Comparison of ENCODE assay signal across 29 cellular contexts in genomic region chr15:87952736-87953135, GRCh38.
"Had no signal": no experiment of that assay in that cellular context is flagged by ENCODE, and none has a peak within 500 bp of the region (broad histone marks: within the 10 kb centered on the region; RNA-seq: fewer than 3 reads in every experiment).

No MANE protein-coding gene starts in this region.

- H3K9me3 ChIP-seq: stomach, suprapubic skin, testis, thoracic aorta, thyroid gland, tibial artery, tibial nerve, transverse colon, upper lobe of left lung, upper lobe of right lung, uterus, vagina had no signal

- H3K4me1 Mint-ChIP-seq: stimulated activated effector memory CD8-positive, alpha-beta T cell treated with anti-CD3 and anti-CD28 coated beads, Interleukin-12 subunit alpha, Interleukin-12 subunit beta, amount 100 ng/mL, for 72 hours; stimulated activated memory B cell treated with anti-CD40 and anti-IgM and Interleukin-4, amounts not matched to agents 10 μg/mL and 1 μg/mL and 100 μg/mL, for 72 hours; stimulated activated naive B cell treated with anti-CD40 and anti-IgM and Interleukin-4, amounts not matched to agents 10 μg/mL and 1 μg/mL and 100 μg/mL, for 72 hours; stimulated activated naive CD8-positive, alpha-beta T cell treated with anti-CD3 and anti-CD28 coated beads, Interleukin-15, amount 100 ng/mL, for 72 hours had no signal

- H3K36me3 Mint-ChIP-seq: stimulated activated effector memory CD8-positive, alpha-beta T cell treated with anti-CD3 and anti-CD28 coated beads, Interleukin-12 subunit alpha, Interleukin-12 subunit beta, amount 100 ng/mL, for 72 hours; stimulated activated memory B cell treated with anti-CD40 and anti-IgM and Interleukin-4, amounts not matched to agents 10 μg/mL and 1 μg/mL and 100 μg/mL, for 72 hours; stimulated activated naive B cell treated with anti-CD40 and anti-IgM and Interleukin-4, amounts not matched to agents 10 μg/mL and 1 μg/mL and 100 μg/mL, for 72 hours; type B pancreatic cell had no signal

- H3K9me3 Mint-ChIP-seq: stimulated activated effector memory CD8-positive, alpha-beta T cell treated with anti-CD3 and anti-CD28 coated beads, Interleukin-12 subunit alpha, Interleukin-12 subunit beta, amount 100 ng/mL, for 72 hours; stimulated activated memory B cell treated with anti-CD40 and anti-IgM and Interleukin-4, amounts not matched to agents 10 μg/mL and 1 μg/mL and 100 μg/mL, for 72 hours; stimulated activated naive B cell treated with anti-CD40 and anti-IgM and Interleukin-4, amounts not matched to agents 10 μg/mL and 1 μg/mL and 100 μg/mL, for 72 hours; stimulated activated naive CD8-positive, alpha-beta T cell treated with anti-CD3 and anti-CD28 coated beads, Interleukin-15, amount 100 ng/mL, for 72 hours; stimulated activated naive CD8-positive, alpha-beta T cell treated with anti-CD3 and anti-CD28 coated beads, Interleukin-15, Interleukin-2, amounts not matched to agents 100 ng/mL and 50 ng/mL, for 24 hours; type B pancreatic cell had no signal

- H3K27ac ChIP-seq: stomach, suprapubic skin, testis, thoracic aorta, thyroid gland, tibial nerve, transverse colon, upper lobe of left lung, upper lobe of right lung, uterus, vagina had no signal

- H3K27me3 Mint-ChIP-seq: stimulated activated naive B cell treated with anti-CD40 and anti-IgM and Interleukin-4, amounts not matched to agents 10 μg/mL and 1 μg/mL and 100 μg/mL, for 72 hours; stimulated activated naive CD8-positive, alpha-beta T cell treated with anti-CD3 and anti-CD28 coated beads, Interleukin-15, amount 100 ng/mL, for 72 hours; stimulated activated naive CD8-positive, alpha-beta T cell treated with anti-CD3 and anti-CD28 coated beads, Interleukin-15, Interleukin-2, amounts not matched to agents 100 ng/mL and 50 ng/mL, for 24 hours had no signal

- H3K4me3 ChIP-seq: stomach, suprapubic skin, thoracic aorta, thyroid gland, tibial artery, tibial nerve, transverse colon, upper lobe of left lung, upper lobe of right lung, uterus, vagina had no signal

- DNase-seq: stimulated activated CD4-positive, alpha-beta T cell treated with anti-CD3 and anti-CD28 coated beads, Interleukin-2, amount 100 ng/mL, for 48 hours; stimulated activated CD4-positive, alpha-beta T cell treated with anti-CD3 and anti-CD28 coated beads, Interleukin-4, amount 100 ng/mL, for 1 hour; stimulated activated CD4-positive, alpha-beta T cell treated with anti-CD3 and anti-CD28 coated beads, Interleukin-4, amount 100 ng/mL, for 24 hours; stimulated activated CD4-positive, alpha-beta T cell treated with anti-CD3 and anti-CD28 coated beads, Interleukin-4, amount 100 ng/mL, for 4 hours; stimulated activated CD8-positive, alpha-beta memory T cell treated with anti-CD3 and anti-CD28 coated beads, Interleukin-4, amount 100 ng/mL, for 48 hours; stimulated activated naive B cell treated with anti-CD40 and anti-IgM and Interleukin-4, amounts not matched to agents 10 μg/mL and 1 μg/mL and 100 μg/mL, for 72 hours; stimulated activated naive CD4-positive, alpha-beta T cell; stimulated activated naive CD4-positive, alpha-beta T cell treated with Interleukin-2 at 50 U/mL for 16 hours; stimulated activated naive CD8-positive, alpha-beta T cell treated with anti-CD3 and anti-CD28 coated beads, Interleukin-15, amount 100 ng/mL, for 72 hours; stimulated activated naive CD8-positive, alpha-beta T cell treated with anti-CD3 and anti-CD28 coated beads, Interleukin-15, Interleukin-2, amounts not matched to agents 100 U/mL and 50 U/mL, for 24 hours; stomach; substantia nigra; testis; thyroid gland; transverse colon; trophoblast cell; upper lobe of right lung; uterus had no signal

- H3K4me3 Mint-ChIP-seq: stimulated activated effector memory CD8-positive, alpha-beta T cell treated with anti-CD3 and anti-CD28 coated beads, Interleukin-12 subunit alpha, Interleukin-12 subunit beta, amount 100 ng/mL, for 72 hours; stimulated activated memory B cell treated with anti-CD40 and anti-IgM and Interleukin-4, amounts not matched to agents 10 μg/mL and 1 μg/mL and 100 μg/mL, for 72 hours; stimulated activated naive B cell treated with anti-CD40 and anti-IgM and Interleukin-4, amounts not matched to agents 10 μg/mL and 1 μg/mL and 100 μg/mL, for 72 hours; stimulated activated naive CD8-positive, alpha-beta T cell treated with anti-CD3 and anti-CD28 coated beads, Interleukin-15, amount 100 ng/mL, for 72 hours; stimulated activated naive CD8-positive, alpha-beta T cell treated with anti-CD3 and anti-CD28 coated beads, Interleukin-15, Interleukin-2, amounts not matched to agents 100 ng/mL and 50 ng/mL, for 24 hours; type B pancreatic cell had no signal

- H3K36me3 ChIP-seq: stomach, suprapubic skin, thoracic aorta, thyroid gland, tibial artery, tibial nerve, transverse colon, upper lobe of left lung, upper lobe of right lung, uterus, vagina had no signal

- H3K4me1 ChIP-seq: stomach, thyroid gland, transverse colon, upper lobe of left lung, uterus had no signal

- H3K27ac Mint-ChIP-seq: stimulated activated effector memory CD8-positive, alpha-beta T cell treated with anti-CD3 and anti-CD28 coated beads, Interleukin-12 subunit alpha, Interleukin-12 subunit beta, amount 100 ng/mL, for 72 hours; stimulated activated memory B cell treated with anti-CD40 and anti-IgM and Interleukin-4, amounts not matched to agents 10 μg/mL and 1 μg/mL and 100 μg/mL, for 72 hours; stimulated activated naive B cell treated with anti-CD40 and anti-IgM and Interleukin-4, amounts not matched to agents 10 μg/mL and 1 μg/mL and 100 μg/mL, for 72 hours; stimulated activated naive CD8-positive, alpha-beta T cell treated with anti-CD3 and anti-CD28 coated beads, Interleukin-15, Interleukin-2, amounts not matched to agents 100 ng/mL and 50 ng/mL, for 24 hours; type B pancreatic cell had no signal

- FAIRE-seq: urothelium cell line had no signal

- H3K27me3 ChIP-seq: stomach, suprapubic skin, testis, thyroid gland, tibial artery, tibial nerve, transverse colon, upper lobe of left lung, upper lobe of right lung, uterus, vagina had no signal
